In genomic region chr3:20558161-20558560, GRCh38 we compare ENCODE assay signal across 17 cellular contexts.
DNase-seq lines count a peak whose midpoint lies in the region; ATAC-seq, FAIRE-seq and TF ChIP-seq lines count a peak whose summit lies in the region.
"Had no signal": no experiment of that assay in that cellular context is flagged by ENCODE, and none has a peak within 500 bp of the region (broad histone marks: within the 10 kb centered on the region; RNA-seq: fewer than 3 reads in every experiment).

No MANE protein-coding gene starts in this region.

- no peak overlapping the region for H2BK5ac ChIP-seq in H1 (ENCODE audit: low read depth, low read length)

- TF ChIP-seq EP300 in H1 (IDR thresholded peaks at IDR 0.05; ENCODE audit: borderline replicate concordance in 1 of 2, low read depth in 2 of 2, low read length in 2 of 2): no peak

- WGBS in H1 (ENCODE audit: extremely low coverage in 1 of 2, insufficient coverage in 1 of 2, insufficient read length in 1 of 2, insufficient replicate concordance in 2 of 2, low coverage in 1 of 2, low lambda C conversion rate in 2 of 2, missing lambda C conversion rate in 1 of 2), 2 experiments: 100% methylated on average over 2 of the region's 2 CpGs; no CpG with 5 or more reads in 1 of the 2 experiments

- H2AFZ ChIP-seq in H1 (ENCODE audit: low read length): no peak overlapping the region
- H2AFZ ChIP-seq: GM23248 had no signal

- no peak for TF ChIP-seq RAD21 in H1 (IDR thresholded peaks at IDR 0.05 in 1 of 2, conservative IDR thresholded peaks at IDR 0.05 in 1 of 2; ENCODE audit: low read depth in 2 of 2, low read length in 2 of 2)

- no peaks in the 10 kb centered on the region for H3K36me3 ChIP-seq in H1 (ENCODE audit: control insufficient read depth in 2 of 4, insufficient read depth in 4 of 4, low read length in 3 of 4)
- no peaks in the 10 kb centered on the region for H3K36me3 ChIP-seq in mucosa of descending colon (ENCODE audit: low read depth)

- peak; percentile 23 for DNase-seq in NCI-H82 (lab: John Stamatoyannopoulos, UW)
- DNase-seq in NCI-H82 treated with DMSO at 0.1 percent for 48 hours (lab: John Stamatoyannopoulos, UW; ENCODE audit: unreplicated experiment): no peak
- DNase-seq in NCI-H1930 (lab: John Stamatoyannopoulos, UW): peak; percentile 23 to 55
- no peak for DNase-seq in H1 (ENCODE audit: low read depth in 1 of 2, low spot score in 2 of 2)
- DNase-seq in GM19238 (ENCODE audit: insufficient read length, low spot score): no peak
- DNase-seq in mucosa of descending colon: no peak
- DNase-seq: AML-193; Caco-2; CD4-positive, alpha-beta T cell; GM23248; HCEC 1CT had no signal

- no peak overlapping the region for H4K8ac ChIP-seq in H1 (ENCODE audit: extremely low read depth, insufficient read depth, low read length)

- no peak overlapping the region for H4K5ac ChIP-seq in H1 (ENCODE audit: insufficient read length, low read depth, low read length)

- H3K9ac ChIP-seq in H1 (replicated peaks in 1 of 4; ENCODE audit: extremely low read depth in 1 of 4, low read depth in 3 of 4, low read length in 3 of 4): no peak overlapping the region
- H3K9ac ChIP-seq: GM23248 had no signal

- no peak overlapping the region for H3K23ac ChIP-seq in H1 (ENCODE audit: insufficient read length)

- H2BK12ac ChIP-seq in H1 (ENCODE audit: low read depth, low read length): no peak overlapping the region

- intact Hi-C loops in mucosa of descending colon (cut with DNase I, micrococcal nuclease): no loop called here

- H3K18ac ChIP-seq in H1 (ENCODE audit: extremely low read depth, low read length): no peak overlapping the region

- no peak overlapping the region for H2AK5ac ChIP-seq in H1 (ENCODE audit: low read depth, low read length)

- no peaks in the 10 kb centered on the region for H4K20me1 ChIP-seq in H1 (replicated peaks in 1 of 2; ENCODE audit: control insufficient read depth in 1 of 2, insufficient read depth in 2 of 2, low read length in 2 of 2)

- H3K4me1 ChIP-seq in H1 (replicated peaks in 1 of 4; ENCODE audit: control insufficient read depth in 3 of 4, insufficient read depth in 4 of 4, low read length in 3 of 4) (no peaks in the 10 kb centered on the region), mucosa of descending colon (ENCODE audit: low read depth) (no peaks in the 10 kb centered on the region)
- H3K4me1 ChIP-seq: Caco-2 had no signal

- H3K4me3 ChIP-seq in H1 (ENCODE audit: extremely low read depth in 1 of 4, insufficient read depth in 2 of 4, low read depth in 3 of 4, low read length in 4 of 4) (no peak overlapping the region), mucosa of descending colon (no peak overlapping the region)
- H3K4me3 ChIP-seq: GM23248 had no signal

- H4K91ac ChIP-seq in H1 (replicated peaks; ENCODE audit: insufficient read length, low read length): no peak overlapping the region

- no peak for TF ChIP-seq POLR2A in H1 (IDR thresholded peaks at IDR 0.05; ENCODE audit: control extremely low read depth in 1 of 2, low read depth in 2 of 2, low read length in 2 of 2)

- no peak for FAIRE-seq in H1 (lab: Jason Lieb, UNC)
- FAIRE-seq: A204.1, D721Med, G401.6, GM12891, H54 had no signal

- no peaks in the 10 kb centered on the region for H3K27me3 ChIP-seq in H1 (replicated peaks in 1 of 4; ENCODE audit: control insufficient read depth in 3 of 4, extremely low read depth in 1 of 4, insufficient read depth in 3 of 4, low read length in 3 of 4)

- no peak overlapping the region for H2BK20ac ChIP-seq in H1 (ENCODE audit: low read length)

- H3K27ac ChIP-seq in H1 (ENCODE audit: low read depth, low read length): no peak overlapping the region
- H3K27ac ChIP-seq: C4-2B, GM23248 had no signal

- H2BK120ac ChIP-seq in H1 (replicated peaks; ENCODE audit: low read depth, low read length): peak overlapping the region; percentile 15

- no peak overlapping the region for H3K14ac ChIP-seq in H1 (ENCODE audit: insufficient read length)

- no peak for ATAC-seq in mucosa of descending colon

- H3K4me2 ChIP-seq in H1 (ENCODE audit: insufficient read depth in 1 of 2, low read depth in 2 of 2, low read length in 2 of 2): no peak overlapping the region

- no peak overlapping the region for H2BK15ac ChIP-seq in H1 (ENCODE audit: low read length)

- no peaks in the 10 kb centered on the region for H3K79me1 ChIP-seq in H1 (ENCODE audit: low read depth, low read length)

- no peak overlapping the region for H3K56ac ChIP-seq in H1 (replicated peaks; ENCODE audit: insufficient read length, low read depth, low read length)

- POLR2A ChIA-PET in H1 (lab: Charles Lee; ENCODE audit: partially characterized antibody): no interaction called here

- H3K79me2 ChIP-seq in H1 (ENCODE audit: control insufficient read depth in 1 of 2, insufficient read depth in 2 of 2, low read length in 2 of 2): no peaks in the 10 kb centered on the region

- H3K9me3 ChIP-seq in H1 (ENCODE audit: insufficient read depth in 2 of 2, low read depth in 1 of 2, low read length in 1 of 2) (no peaks in the 10 kb centered on the region), mucosa of descending colon (peaks cover 21% of the 10 kb centered on the region)
- H3K9me3 ChIP-seq: Caco-2 had no signal

- no peak overlapping the region for H3K4ac ChIP-seq in H1 (replicated peaks; ENCODE audit: insufficient read length, low read depth, low read length)

- no peak for TF ChIP-seq CTCF in H1 (IDR thresholded peaks at IDR 0.05; ENCODE audit: control extremely low read depth in 1 of 3, insufficient read depth in 1 of 3, low read depth in 1 of 3, low read length in 3 of 3)
- TF ChIP-seq CTCF in mucosa of descending colon (IDR thresholded peaks at IDR 0.05): no peak

- CTCF ChIA-PET in H1 (lab: Charles Lee; ENCODE audit: partially characterized antibody): no interaction called here

- H3K23me2 ChIP-seq in H1 (ENCODE audit: low read depth, low read length): no peaks in the 10 kb centered on the region

TF ChIP-seq in H1, 55 proteins besides CTCF, POLR2A, EP300 and RAD21 (continues in another document):
- no peak for TF ChIP-seq BCL11A (IDR thresholded peaks at IDR 0.05; ENCODE audit: low read depth in 2 of 2, low read length in 2 of 2)
- TF ChIP-seq POLR2AphosphoS5 (IDR thresholded peaks at IDR 0.05; ENCODE audit: low read depth, low read length): no peak
- TF ChIP-seq TBP (IDR thresholded peaks at IDR 0.05; ENCODE audit: low read depth, low read length): no peak
- no peak for TF ChIP-seq BRCA1 (IDR thresholded peaks at IDR 0.05; ENCODE audit: low read depth, low read length)
- TF ChIP-seq CEBPB (IDR thresholded peaks at IDR 0.05; ENCODE audit: low read depth, low read length): no peak
- no peak for TF ChIP-seq EGR1 (IDR thresholded peaks at IDR 0.05; ENCODE audit: borderline replicate concordance, low read depth, low read length)
- no peak for TF ChIP-seq SIN3A (conservative IDR thresholded peaks at IDR 0.05 in 1 of 2, IDR thresholded peaks at IDR 0.05 in 1 of 2; ENCODE audit: low read depth in 1 of 2, low read length in 2 of 2)
- TF ChIP-seq SIX5 (IDR thresholded peaks at IDR 0.05; ENCODE audit: low read depth, low read length): no peak
- no peak for TF ChIP-seq GTF2F1 (IDR thresholded peaks at IDR 0.05; ENCODE audit: borderline replicate concordance, low read depth, low read length)
- TF ChIP-seq ATF3 (IDR thresholded peaks at IDR 0.05; ENCODE audit: insufficient read depth, low read depth, low read length): no peak
- no peak for TF ChIP-seq SIRT6 (IDR thresholded peaks at IDR 0.05; ENCODE audit: low read length)
- no peak for TF ChIP-seq PHF8 (conservative IDR thresholded peaks at IDR 0.05; ENCODE audit: low read depth, low read length)
- TF ChIP-seq TCF12 (IDR thresholded peaks at IDR 0.05; ENCODE audit: low read depth, low read length): no peak
- no peak for TF ChIP-seq JUND (IDR thresholded peaks at IDR 0.05; ENCODE audit: low read length)

Comparison
In these comparisons a context has a peak if more than half of its experiments do, and no peak if none do; other contexts are left out.
1. DNase-seq: peak in NCI-H82 (single experiment) and NCI-H1930 (2 of 2); none in NCI-H82 treated with DMSO at 0.1 percent for 48 hours (single experiment), H1 (0 of 2), GM19238 (single experiment) and mucosa of descending colon (0 of 3).